In the genomic region with DNA sequence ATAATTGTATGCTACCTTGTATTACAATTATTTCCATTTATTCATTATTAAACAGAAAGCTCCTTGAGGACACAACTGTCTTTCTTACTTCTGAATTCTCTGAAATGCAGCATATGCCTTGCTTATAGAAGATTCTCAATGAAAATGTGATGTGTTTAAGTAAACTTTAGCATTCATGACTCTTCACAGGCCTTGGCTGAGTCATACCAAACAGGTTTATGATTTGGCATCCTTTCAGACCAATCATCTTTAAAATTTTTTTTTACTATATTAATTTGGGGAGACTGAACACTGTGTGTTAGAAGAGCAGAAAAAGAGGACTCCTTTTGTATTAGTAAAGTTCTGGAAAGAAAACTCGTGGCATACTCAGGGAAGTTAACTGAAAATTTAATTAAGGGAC, we compare ENCODE assay signal across 26 cellular contexts.
"Had no signal": no experiment of that assay in that cellular context is flagged by ENCODE, and none has a peak within 500 bp of the region (broad histone marks: within the 10 kb centered on the region; RNA-seq: fewer than 3 reads in every experiment).

No MANE protein-coding gene starts in this region.

- H3K27ac ChIP-seq: brain microvascular endothelial cell, KMS-11, Peyer's patch had no signal

- H3K27me3 ChIP-seq: brain microvascular endothelial cell, MG63, Peyer's patch had no signal

- H3K4me2 ChIP-seq: KMS-11 had no signal

- ATAC-seq: activated CD8-positive, alpha-beta T cell treated with anti-CD3 and anti-CD28 coated beads for 36 hours; activated T-cell treated with anti-CD3 and anti-CD28 coated beads, Interleukin-2, amount 50 U/mL, for 72 hours; T-helper 17 cell had no signal

- DNase-seq: activated CD4-positive, alpha-beta T cell treated with anti-CD3 and anti-CD28 coated beads for 4 hours; activated CD4-positive, CD25-positive, alpha-beta regulatory T cell; activated CD8-positive, alpha-beta memory T cell treated with anti-CD3 and anti-CD28 coated beads, Interleukin-2, amount 50 U/mL, for 4 hours; activated CD8-positive, alpha-beta T cell treated with anti-CD3 and anti-CD28 coated beads for 36 hours; activated gamma-delta T cell treated with Interleukin-2 at 50 U/mL for 16 hours; activated naive CD4-positive, alpha-beta T cell treated with anti-CD3 and anti-CD28 coated beads, Interleukin-2, amount 10 ng/mL, durations not matched to agents 7 days and 5 days; activated naive CD8-positive, alpha-beta T cell treated with anti-CD3 and anti-CD28 coated beads for 36 hours; activated T-cell treated with anti-CD3 and anti-CD28 coated beads, Interleukin-2, amount 50 U/mL, for 72 hours; brain microvascular endothelial cell; cerebellar nuclear complex; MG63; MV-4-11; NCI-H1092 treated with DMSO at 0.1 percent for 48 hours; NCI-H1417 treated with DMSO at 0.1 percent for 48 hours; NCI-H1694; NCI-H2029 treated with DMSO at 0.1 percent for 48 hours; NCI-H345; NCI-H510A; NCI-H69; NK-92 treated with Interleukin-12 subunit alpha and Interleukin-12 subunit beta, amount 100 ng/mL, for 24 hours; OCI-M1; Peyer's patch; SIG-M5; T-helper 17 cell; T1000 had no signal

- H3K9ac ChIP-seq: KMS-11 had no signal

- H3K4me1 ChIP-seq: Peyer's patch had no signal

- H3K9me3 ChIP-seq: Peyer's patch had no signal

- H3K4me3 ChIP-seq: MG63, Peyer's patch had no signal

- H3K36me3 ChIP-seq: brain microvascular endothelial cell had no signal
